Comparison of ENCODE assay signal across 8 cellular contexts in genomic region chr14:65336191-65336591, GRCh38.
DNase-seq lines count a peak whose midpoint lies in the region; ATAC-seq and TF ChIP-seq lines count a peak whose summit lies in the region.

No MANE protein-coding gene starts in this region.

- WGBS in suprapubic skin, result 47% methylated on average over 2 of the region's 2 CpGs

- H3K27ac ChIP-seq in suprapubic skin, result no peak overlapping the region

- H3K4me1 ChIP-seq in suprapubic skin, result peaks cover 44% of the 10 kb centered on the region

- peak; percentile 74 for ATAC-seq in GM18498 (IDR thresholded peaks at IDR 0.05; ENCODE audit: unreplicated experiment)
- ATAC-seq in HG03095 (IDR thresholded peaks at IDR 0.05; ENCODE audit: unreplicated experiment), result peak; percentile 56
- no peak for ATAC-seq in GM19328 (IDR thresholded peaks at IDR 0.05; ENCODE audit: unreplicated experiment)

- H3K9me3 ChIP-seq in MG63 (no peaks in the 10 kb centered on the region), suprapubic skin (no peaks in the 10 kb centered on the region)

- DNase-seq in activated gamma-delta T cell treated with anti-CD3 and anti-CD28 coated beads, Interleukin-2, amount 50 U/mL, for 16 hours (ENCODE audit: low read depth), result peak; percentile 28
- peak; percentile 47 to 52 for DNase-seq in stimulated activated CD4-positive, alpha-beta T cell treated with anti-CD3 and anti-CD28 coated beads, Interleukin-15, amount 100 ng/mL, for 48 hours (ENCODE audit: low read depth in 2 of 2)
- DNase-seq in NCI-H146 (lab: John Stamatoyannopoulos, UW) (no peak), MG63 (no peak), suprapubic skin (ENCODE audit: low spot score in 2 of 2) (no peak)

- H3K4me3 ChIP-seq in MG63 (no peak overlapping the region), suprapubic skin (no peak overlapping the region)

- no peak for TF ChIP-seq CTCF in suprapubic skin (IDR thresholded peaks at IDR 0.05)

- no peaks in the 10 kb centered on the region for H3K36me3 ChIP-seq in MG63
- no peaks in the 10 kb centered on the region for H3K36me3 ChIP-seq in suprapubic skin

- H3K27me3 ChIP-seq in MG63, result no peaks in the 10 kb centered on the region
- H3K27me3 ChIP-seq in suprapubic skin, result no peaks in the 10 kb centered on the region

- no peak for TF ChIP-seq EP300 in suprapubic skin (IDR thresholded peaks at IDR 0.05)

- no peak for TF ChIP-seq POLR2A in suprapubic skin (IDR thresholded peaks at IDR 0.05)

Comparison
In these comparisons a context has a peak if more than half of its experiments do, and no peak if none do; other contexts are left out.
1. DNase-seq: peak in activated gamma-delta T cell treated with anti-CD3 and anti-CD28 coated beads, Interleukin-2, amount 50 U/mL, for 16 hours (single experiment) and stimulated activated CD4-positive, alpha-beta T cell treated with anti-CD3 and anti-CD28 coated beads, Interleukin-15, amount 100 ng/mL, for 48 hours (2 of 2); none in NCI-H146 (single experiment), MG63 (single experiment) and suprapubic skin (0 of 2).